Comparison of ENCODE assay signal across 10 cellular contexts in genomic region chr9:115204827-115205506, GRCh38.
DNase-seq lines count a peak whose midpoint lies in the region; ATAC-seq, FAIRE-seq and TF ChIP-seq lines count a peak whose summit lies in the region.
"Had no signal": no experiment of that assay in that cellular context is flagged by ENCODE, and none has a peak within 500 bp of the region (broad histone marks: within the 10 kb centered on the region; RNA-seq: fewer than 3 reads in every experiment).

No MANE protein-coding gene starts in this region.

- CTCF ChIA-PET in GM12878 (lab: Yijun Ruan, JAX): interaction anchor here (0.8 to 2.1 kb wide), 4 partner anchors 13 to 1178 kb away, joined by 3 to 6 read pairs (median 4); no protein-coding TSS in a partner anchor
- CTCF ChIA-PET in CD4-positive, alpha-beta memory T cell (lab: Charles Lee; ENCODE audit: partially characterized antibody): no interaction called here

- TF ChIP-seq CTCF in AG09319 (IDR thresholded peaks at IDR 0.05; ENCODE audit: low read depth, low read length): no peak
- TF ChIP-seq CTCF in GM12878 (IDR thresholded peaks at IDR 0.05 in 2 of 3, conservative IDR thresholded peaks at IDR 0.05 in 1 of 3; ENCODE audit: control insufficient read depth in 2 of 3, extremely low read depth in 1 of 3, insufficient read depth in 1 of 3, low read depth in 3 of 3, low read length in 3 of 3): no peak

- no peak for TF ChIP-seq POLR2A in GM12878 (IDR thresholded peaks at IDR 0.05; ENCODE audit: low read depth, low read length)

- in situ Hi-C loops in GM12878 (cut with MboI) (no loop called here), G401 (cut with HindIII; ENCODE audit: low sequenced_read_pairs) (no loop called here)

- 0% methylated on average over 2 of the region's 2 CpGs for WGBS in GM12878 (ENCODE audit: insufficient coverage, insufficient replicate concordance, low lambda C conversion rate, missing lambda C conversion rate)

- no peaks in the 10 kb centered on the region for H3K79me2 ChIP-seq in GM12878 (ENCODE audit: control insufficient read depth, insufficient read depth, low read length)

- H3K27me3 Mint-ChIP-seq in CD4-positive, alpha-beta memory T cell: peaks cover 23 to 30% of the 10 kb centered on the region in 2 donors

- no peaks in the 10 kb centered on the region for H3K36me3 Mint-ChIP-seq in CD4-positive, alpha-beta memory T cell

- FAIRE-seq in GM12878 (lab: Jason Lieb, UNC): no peak
- FAIRE-seq: islet of Langerhans had no signal

- H3K4me2 ChIP-seq in GM12878 (ENCODE audit: control insufficient read depth, insufficient read depth): 0 out of 2 replicates have a peak overlapping the region, but pooled peaks have one; percentile 4

- peaks cover 0 to 1% (median 0%) of the 10 kb centered on the region in 8 donors for H3K9me3 Mint-ChIP-seq in CD4-positive, alpha-beta memory T cell

- no peaks in the 10 kb centered on the region for H3K9me3 ChIP-seq in GM12878 (replicated peaks; ENCODE audit: control insufficient read depth, insufficient read depth, low read length)
- no peaks in the 10 kb centered on the region for H3K9me3 ChIP-seq in CD4-positive, alpha-beta memory T cell (ENCODE audit: control insufficient read depth in 1 of 2, low read length in 2 of 2)

- H3K4me3 ChIP-seq in GM12878: no peak overlapping the region
- no peak overlapping the region for H3K4me3 ChIP-seq in CD4-positive, alpha-beta memory T cell (ENCODE audit: low read length in 2 of 2)

- no peak for TF ChIP-seq RAD21 in GM12878 (IDR thresholded peaks at IDR 0.05; ENCODE audit: insufficient read depth, low read depth, low read length)

- H3K4me3 Mint-ChIP-seq in CD4-positive, alpha-beta memory T cell: no peak overlapping the region

- no peaks in the 10 kb centered on the region for H3K27me3 ChIP-seq in GM12878 (replicated peaks in 1 of 2; ENCODE audit: control insufficient read depth in 2 of 2, insufficient read depth in 2 of 2, low read length in 1 of 2)
- H3K27me3 ChIP-seq in CD4-positive, alpha-beta memory T cell (ENCODE audit: insufficient read depth, low read length): no peaks in the 10 kb centered on the region

- no TSS peak for BruUV-seq in GM12878 (replicated peaks; lab: Mats Ljungman, UMichigan)

- SMC1A ChIA-PET in GM12878 (lab: Charles Lee; ENCODE audit: uncharacterized antibody, unreplicated experiment): interaction anchor here (1.4 to 9.0 kb wide), 2 partner anchors 10 to 74 kb away, joined by 5 to 81 read pairs; no protein-coding TSS in a partner anchor

- peaks cover 22% of the 10 kb centered on the region for H3K4me1 ChIP-seq in GM12878 (ENCODE audit: control insufficient read depth, insufficient read depth, low read length)
- no peaks in the 10 kb centered on the region for H3K4me1 ChIP-seq in CD4-positive, alpha-beta memory T cell (ENCODE audit: insufficient read depth, low read length)

- H4K20me1 ChIP-seq in GM12878 (ENCODE audit: control insufficient read depth, insufficient read depth): no peaks in the 10 kb centered on the region

- DNase-seq in AG09319 (ENCODE audit: extremely low read depth, low read depth): peak; percentile 40
- DNase-seq in GM12878 (ENCODE audit: low read depth, low spot score): no peak
- DNase-seq in CD4-positive, alpha-beta memory T cell: no peak
- DNase-seq in G401 (ENCODE audit: low spot score): no peak
- no peak for DNase-seq in Ammon's horn (ENCODE audit: low spot score)

- H3K27ac Mint-ChIP-seq in CD4-positive, alpha-beta memory T cell: no peak overlapping the region

- POLR2A ChIA-PET in GM12878 (lab: Charles Lee): interaction anchor here (2.4 kb wide), 1 partner anchor 13 kb away, joined by 7 read pairs; no protein-coding TSS in a partner anchor
- POLR2A ChIA-PET in CD4-positive, alpha-beta memory T cell (lab: Charles Lee; ENCODE audit: partially characterized antibody): no interaction called here

- peak; percentile 51 for ATAC-seq in GM19452 (IDR thresholded peaks at IDR 0.05; ENCODE audit: unreplicated experiment)
- ATAC-seq in HG03354 (IDR thresholded peaks at IDR 0.05; ENCODE audit: poor library complexity, severe bottlenecking, unreplicated experiment): peak; percentile 64
- ATAC-seq in GM12878: peak; percentile 72
- ATAC-seq in HG02840 (IDR thresholded peaks at IDR 0.05; ENCODE audit: low FRiP score, unreplicated experiment): no peak

- RAD21 ChIA-PET in GM12878 (lab: Charles Lee; ENCODE audit: unreplicated experiment): interaction anchor here (1.0 kb wide), 1 partner anchor 391 kb away, joined by 3 read pairs; no protein-coding TSS in a partner anchor

- peak in 1 of 2 experiments; percentile 13; a peak in 1 of 4 replicates for TF ChIP-seq EP300 in GM12878 (IDR thresholded peaks at IDR 0.05; ENCODE audit: borderline replicate concordance in 1 of 2, control insufficient read depth in 1 of 2, low read depth in 2 of 2, low read length in 2 of 2)

- no peaks in the 10 kb centered on the region for H3K4me1 Mint-ChIP-seq in CD4-positive, alpha-beta memory T cell

- H3K9ac ChIP-seq in GM12878 (ENCODE audit: control insufficient read depth, insufficient read depth, low read length): no peak overlapping the region

- intact Hi-C loops in GM12878 (cut with micrococcal nuclease; ENCODE audit: unreplicated experiment): loop anchor here (5.0 to 10.0 kb wide), 3 partner anchors 207 to 510 kb away; no protein-coding TSS in a partner anchor
- intact Hi-C loops in CD4-positive, alpha-beta memory T cell (cut with micrococcal nuclease): no loop called here

- H3K36me3 ChIP-seq in GM12878 (ENCODE audit: control insufficient read depth in 2 of 2, insufficient read depth in 2 of 2, low read length in 1 of 2): no peaks in the 10 kb centered on the region
- H3K36me3 ChIP-seq in CD4-positive, alpha-beta memory T cell (ENCODE audit: insufficient read depth, low read length): no peaks in the 10 kb centered on the region

- H2AFZ ChIP-seq in GM12878 (ENCODE audit: control insufficient read depth, low read depth, low read length): no peak overlapping the region

- H3K27ac ChIP-seq in GM12878 (ENCODE audit: control insufficient read depth, insufficient read depth): peak overlapping the region; percentile 78; the same call in 1 of the 2 replicates
- no peak overlapping the region for H3K27ac ChIP-seq in CD4-positive, alpha-beta memory T cell (ENCODE audit: low read depth, low read length)
- H3K27ac ChIP-seq: VCaP had no signal

TF ChIP-seq in GM12878, 131 proteins besides CTCF, POLR2A, EP300 and RAD21 (continues in another document):
- TF ChIP-seq, protein P1, sequence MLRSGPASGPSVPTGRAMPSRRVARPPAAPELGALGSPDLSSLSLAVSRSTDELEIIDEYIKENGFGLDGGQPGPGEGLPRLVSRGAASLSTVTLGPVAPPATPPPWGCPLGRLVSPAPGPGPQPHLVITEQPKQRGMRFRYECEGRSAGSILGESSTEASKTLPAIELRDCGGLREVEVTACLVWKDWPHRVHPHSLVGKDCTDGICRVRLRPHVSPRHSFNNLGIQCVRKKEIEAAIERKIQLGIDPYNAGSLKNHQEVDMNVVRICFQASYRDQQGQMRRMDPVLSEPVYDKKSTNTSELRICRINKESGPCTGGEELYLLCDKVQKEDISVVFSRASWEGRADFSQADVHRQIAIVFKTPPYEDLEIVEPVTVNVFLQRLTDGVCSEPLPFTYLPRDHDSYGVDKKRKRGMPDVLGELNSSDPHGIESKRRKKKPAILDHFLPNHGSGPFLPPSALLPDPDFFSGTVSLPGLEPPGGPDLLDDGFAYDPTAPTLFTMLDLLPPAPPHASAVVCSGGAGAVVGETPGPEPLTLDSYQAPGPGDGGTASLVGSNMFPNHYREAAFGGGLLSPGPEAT (IDR thresholded peaks at IDR 0.05; ENCODE audit: low read depth): no peak
- TF ChIP-seq NRF1 (conservative IDR thresholded peaks at IDR 0.05; ENCODE audit: low read depth, low read length) (no peak), ZNF207 (IDR thresholded peaks at IDR 0.05; ENCODE audit: borderline replicate concordance) (no peak), STAT1 (conservative IDR thresholded peaks at IDR 0.05) (no peak), BCL11A (IDR thresholded peaks at IDR 0.05; ENCODE audit: low read depth, low read length) (0 out of 2 replicates have a peak, but pooled peaks have one; percentile 44), EED (IDR thresholded peaks at IDR 0.05; ENCODE audit: low read depth) (peak; percentile 37; the same call in 1 of the 2 replicates), PML (IDR thresholded peaks at IDR 0.05; ENCODE audit: low read length) (0 out of 2 replicates have a peak, but pooled peaks have one; percentile 35), CREM (IDR thresholded peaks at IDR 0.05; ENCODE audit: low read depth) (peak; percentile 20; the same call in 1 of the 2 replicates), RELA (IDR thresholded peaks at IDR 0.05; ENCODE audit: borderline replicate concordance, partially characterized antibody) (no peak), JUNB (IDR thresholded peaks at IDR 0.05) (peak; percentile 85), SPI1 (IDR thresholded peaks at IDR 0.05; ENCODE audit: borderline replicate concordance, insufficient read depth, low read depth, low read length) (peak; percentile 50; the same call in 1 of the 2 replicates), MTA2 (IDR thresholded peaks at IDR 0.05; ENCODE audit: low read depth) (peak; percentile 53; the same call in 1 of the 2 replicates), SREBF1 (IDR thresholded peaks at IDR 0.05; ENCODE audit: low read length) (no peak), IRF4 (IDR thresholded peaks at IDR 0.05; ENCODE audit: low read depth, low read length) (0 out of 2 replicates have a peak, but pooled peaks have one; percentile 31), IKZF2 (IDR thresholded peaks at IDR 0.05) (peak; percentile 41 to 56; a peak in 3 of 4 replicates), SMAD5 (IDR thresholded peaks at IDR 0.05; ENCODE audit: low read depth) (no peak), YBX1 (IDR thresholded peaks at IDR 0.05) (no peak)
- TF ChIP-seq, protein P2, sequence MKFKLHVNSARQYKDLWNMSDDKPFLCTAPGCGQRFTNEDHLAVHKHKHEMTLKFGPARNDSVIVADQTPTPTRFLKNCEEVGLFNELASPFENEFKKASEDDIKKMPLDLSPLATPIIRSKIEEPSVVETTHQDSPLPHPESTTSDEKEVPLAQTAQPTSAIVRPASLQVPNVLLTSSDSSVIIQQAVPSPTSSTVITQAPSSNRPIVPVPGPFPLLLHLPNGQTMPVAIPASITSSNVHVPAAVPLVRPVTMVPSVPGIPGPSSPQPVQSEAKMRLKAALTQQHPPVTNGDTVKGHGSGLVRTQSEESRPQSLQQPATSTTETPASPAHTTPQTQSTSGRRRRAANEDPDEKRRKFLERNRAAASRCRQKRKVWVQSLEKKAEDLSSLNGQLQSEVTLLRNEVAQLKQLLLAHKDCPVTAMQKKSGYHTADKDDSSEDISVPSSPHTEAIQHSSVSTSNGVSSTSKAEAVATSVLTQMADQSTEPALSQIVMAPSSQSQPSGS (IDR thresholded peaks at IDR 0.05; ENCODE audit: low read length): peak; percentile 65
